In genomic region chr12:64608901-64609542, GRCh38 we compare ENCODE assay signal across 1 cellular context.
A peak's percentile ranks its signal among the peaks of the same experiment; 100 is the strongest.
TF ChIP-seq lines count a peak whose summit lies in the region.

No MANE protein-coding gene starts in this region.

TF ChIP-seq in K562, 482 proteins besides CTCF, POLR2A, EP300 and RAD21 (continued from another document and continues in another):
- TF ChIP-seq ZBTB11 (CRISPR knock-in tag; IDR thresholded peaks at IDR 0.05) (no peak), ZNF699 (CRISPR knock-in tag; IDR thresholded peaks at IDR 0.05; ENCODE audit: insufficient replicate concordance) (no peak), ARID4B (CRISPR knock-in tag; IDR thresholded peaks at IDR 0.05) (no peak), USF1 (CRISPR knock-in tag; IDR thresholded peaks at IDR 0.05) (peak; percentile 83), ZNF707 (CRISPR knock-in tag; conservative IDR thresholded peaks at IDR 0.05) (no peak), ZNF644 (tag; IDR thresholded peaks at IDR 0.05; ENCODE audit: low read depth) (no peak), HNRNPUL1 (IDR thresholded peaks at IDR 0.05; ENCODE audit: low read length) (no peak), HMG20B (CRISPR knock-in tag; IDR thresholded peaks at IDR 0.05) (no peak), PCBP1 (IDR thresholded peaks at IDR 0.05; ENCODE audit: low read depth, low read length, poor library complexity, severe bottlenecking) (no peak), SREBF1 (IDR thresholded peaks at IDR 0.05; ENCODE audit: borderline replicate concordance, low read depth, low read length) (no peak), GTF3C2 (IDR thresholded peaks at IDR 0.05; ENCODE audit: borderline replicate concordance, extremely low read depth, insufficient read length) (no peak), STAT5A (IDR thresholded peaks at IDR 0.05; ENCODE audit: borderline replicate concordance, low read length) (no peak), TAF15 (IDR thresholded peaks at IDR 0.05; ENCODE audit: low read depth, low read length) (no peak), ZBTB33 (CRISPR knock-in tag; IDR thresholded peaks at IDR 0.05) (no peak), ILK (tag; IDR thresholded peaks at IDR 0.05; ENCODE audit: borderline replicate concordance, low read depth) (no peak), ARID1B (IDR thresholded peaks at IDR 0.05) (peak; percentile 39), PKNOX1 (IDR thresholded peaks at IDR 0.05) (peak; percentile 19; the same call in 1 of the 2 replicates), NFYB (IDR thresholded peaks at IDR 0.05; ENCODE audit: extremely low read depth, insufficient read length) (no peak), HLTF (IDR thresholded peaks at IDR 0.05) (no peak), CHAMP1 (IDR thresholded peaks at IDR 0.05) (no peak; the same call in 1 of the 2 replicates), CEBPZ (IDR thresholded peaks at IDR 0.05; ENCODE audit: borderline replicate concordance, low read depth, low read length) (no peak), MBD2 (IDR thresholded peaks at IDR 0.05; ENCODE audit: borderline replicate concordance, low read depth) (no peak), NCOA2 (IDR thresholded peaks at IDR 0.05; ENCODE audit: partially characterized antibody in 2 of 2) (no peak), ZNF668 (CRISPR knock-in tag; IDR thresholded peaks at IDR 0.05) (no peak), HNRNPLL (IDR thresholded peaks at IDR 0.05; ENCODE audit: low read depth, low read length, poor library complexity, severe bottlenecking) (no peak), CC2D1A (IDR thresholded peaks at IDR 0.05) (peak; percentile 34; the same call in 1 of the 2 replicates), NFXL1 (CRISPR knock-in tag; IDR thresholded peaks at IDR 0.05) (no peak), MXD1 (CRISPR knock-in tag; IDR thresholded peaks at IDR 0.05; ENCODE audit: borderline replicate concordance, poor library complexity, severe bottlenecking) (no peak), ZNF277 (CRISPR knock-in tag; IDR thresholded peaks at IDR 0.05; ENCODE audit: borderline replicate concordance) (no peak), ZNF695 (CRISPR knock-in tag; IDR thresholded peaks at IDR 0.05) (no peak), ELF2 (CRISPR knock-in tag; IDR thresholded peaks at IDR 0.05) (no peak)
